Comparison of ENCODE assay signal across 8 cellular contexts in genomic region chr7:113118074-113118959, GRCh38. TPM values are rescaled to one million over a fixed set of nuclear protein-coding genes. Genes with fewer than 3 reads are reported as not detected.
DNase-seq lines count a peak whose midpoint lies in the region; TF ChIP-seq lines count a peak whose summit lies in the region.

Gene SMIM30, minus strand, starts transcription at chr7:113118554. Its CDS starts 976 bp downstream, at chr7:113117578.

- H3K9me2 ChIP-seq in MM.1S (replicated peaks; ENCODE audit: insufficient read depth, low read length) = no peaks in the 10 kb centered on the region

- no peak within 1 kb of the TSS for H2BK120ac ChIP-seq in H9 (ENCODE audit: low read depth, low read length, poor library complexity, severe bottlenecking)

- H2AK5ac ChIP-seq in H9 (ENCODE audit: insufficient read length, low read length) = no peak within 1 kb of the TSS

- H3K23me2 ChIP-seq in H9 (ENCODE audit: insufficient read length, low read depth, low read length, poor library complexity, severe bottlenecking) = peaks cover 4% of the 10 kb centered on the region

- H3K36me3 Mint-ChIP-seq in H9 (ENCODE audit: insufficient read depth in 1 of 3, low read depth in 3 of 3) = peaks cover 0 to 20% (median 19%) of the 10 kb centered on the region in 3 experiments; a peak in 5 of 7 replicates
- peaks cover 10% of the 10 kb centered on the region for H3K36me3 Mint-ChIP-seq in neural progenitor cell

- H3K27me3 ChIP-seq in H9 (ENCODE audit: insufficient read depth, low read length) (no peaks in the 10 kb centered on the region), MM.1S (replicated peaks; ENCODE audit: insufficient read depth, low read length) (no peaks in the 10 kb centered on the region), neural progenitor cell (peaks cover 43% of the 10 kb centered on the region)

- H3K23ac ChIP-seq in H9 (ENCODE audit: insufficient read length, low read depth, low read length) = no peak within 1 kb of the TSS

- H2AFZ ChIP-seq in H9 (ENCODE audit: low read length) (peak within 1 kb of the TSS; percentile 11), MM.1S (ENCODE audit: low read length) (peak within 1 kb of the TSS; percentile 88), neural progenitor cell (replicated peaks) (peak within 1 kb of the TSS; percentile 83)

- H3K14ac ChIP-seq in H9 (ENCODE audit: insufficient read depth, low read length) = no peak within 1 kb of the TSS

- no peak within 1 kb of the TSS for H2BK15ac ChIP-seq in H9 (ENCODE audit: low read depth, low read length)

- H3K27ac Mint-ChIP-seq in H9 (peak within 1 kb of the TSS; percentile 82 to 90 (median 86); a peak in 6 of 7 replicates), neural progenitor cell (peak within 1 kb of the TSS; percentile 10)

- H3T11ph ChIP-seq in H9 (ENCODE audit: low read length) = no peak within 1 kb of the TSS

- no peaks in the 10 kb centered on the region; the same call in 1 of the 2 replicates for H3K4me1 ChIP-seq in H9 (ENCODE audit: insufficient read depth, low read length)
- H3K4me1 ChIP-seq in MM.1S (ENCODE audit: low read length) = peaks cover 18% of the 10 kb centered on the region
- peaks cover 8% of the 10 kb centered on the region for H3K4me1 ChIP-seq in neural progenitor cell

- H3K9me3 ChIP-seq in H9 (ENCODE audit: control insufficient read depth, low read depth, low read length) = no peaks in the 10 kb centered on the region
- no peaks in the 10 kb centered on the region for H3K9me3 ChIP-seq in MM.1S (replicated peaks; ENCODE audit: insufficient read depth, low read length)
- H3K9me3 ChIP-seq in neural progenitor cell (ENCODE audit: low read depth) = no peaks in the 10 kb centered on the region

- DNase-seq in ELR (ENCODE audit: low read depth) (peak; percentile 93), H9 (peak; percentile 86), MM.1S (peak; percentile 94), SIG-M5 (lab: John Stamatoyannopoulos, UW) (peak; percentile 59), activated gamma-delta T cell (lab: John Stamatoyannopoulos, UW) (peak; percentile 36), foreskin fibroblast (peak; percentile 88 to 97), neural progenitor cell (ENCODE audit: low spot score) (peak; percentile 93), stromal cell of bone marrow (ENCODE audit: low read depth) (peak; percentile 83)

- H3K4me1 Mint-ChIP-seq in H9 (peaks cover 10 to 14% of the 10 kb centered on the region in 2 experiments), neural progenitor cell (peaks cover 15% of the 10 kb centered on the region)

- H3K9me3 Mint-ChIP-seq in H9 = no peaks in the 10 kb centered on the region
- H3K9me3 Mint-ChIP-seq in neural progenitor cell = no peaks in the 10 kb centered on the region

- peaks cover 20% of the 10 kb centered on the region for H3K27me3 Mint-ChIP-seq in H9 (ENCODE audit: low read depth)
- no peaks in the 10 kb centered on the region for H3K27me3 Mint-ChIP-seq in neural progenitor cell (ENCODE audit: insufficient read depth, low read depth)

- H2BK20ac ChIP-seq in H9 (ENCODE audit: low read depth, low read length, poor library complexity, severe bottlenecking) = no peak within 1 kb of the TSS

- TF ChIP-seq CTCF in H9 (conservative IDR thresholded peaks at IDR 0.05) (0 out of 3 replicates have a peak, but pooled peaks have one; percentile 11), MM.1S (IDR thresholded peaks at IDR 0.05; ENCODE audit: low read length) (no peak), foreskin fibroblast (IDR thresholded peaks at IDR 0.05; ENCODE audit: low read depth, low read length) (no peak), neural progenitor cell (IDR thresholded peaks at IDR 0.05) (no peak)

- no peak within 1 kb of the TSS for H2BK5ac ChIP-seq in H9 (ENCODE audit: insufficient read length, low read length)

- no peaks in the 10 kb centered on the region for H3K79me1 ChIP-seq in H9 (ENCODE audit: insufficient read depth, low read depth, low read length, poor library complexity, severe bottlenecking)

- H3F3A ChIP-seq in MM.1S (ENCODE audit: insufficient read depth, low read length) = peaks cover 2% of the 10 kb centered on the region; the same call in 1 of the 2 replicates
- H3F3A ChIP-seq in neural progenitor cell (ENCODE audit: low read depth) = no peaks in the 10 kb centered on the region

- H3K9ac ChIP-seq in H9 (ENCODE audit: extremely low read depth, insufficient read length, low read length) (peak within 1 kb of the TSS; percentile 82), MM.1S (ENCODE audit: low read length) (peak within 1 kb of the TSS; percentile 34; the same call in 1 of the 2 replicates), neural progenitor cell (peak within 1 kb of the TSS; percentile 59)

- H2BK12ac ChIP-seq in H9 (ENCODE audit: insufficient read length, low read depth, low read length) = no peak within 1 kb of the TSS

- H3K4me3 Mint-ChIP-seq in H9 (peak within 1 kb of the TSS; percentile 84 to 91), neural progenitor cell (peak within 1 kb of the TSS; percentile 92)

- no peak within 1 kb of the TSS for H4K91ac ChIP-seq in H9 (ENCODE audit: insufficient read length, low read depth, low read length)

- H3K4me2 ChIP-seq in H9 (ENCODE audit: insufficient read depth, insufficient read length, low read length) (peak within 1 kb of the TSS; percentile 61), MM.1S (ENCODE audit: low read depth, low read length) (peak within 1 kb of the TSS; percentile 83), neural progenitor cell (peak within 1 kb of the TSS; percentile 91)

- no CpG with 5 or more reads among the region's 35 CpGs for WGBS in H9 (ENCODE audit: extremely low coverage, insufficient read length, low lambda C conversion rate)

- H3K18ac ChIP-seq in H9 (ENCODE audit: insufficient read length, low read depth, low read length) = no peak within 1 kb of the TSS

- H3K79me2 ChIP-seq in H9 (ENCODE audit: insufficient read depth, low read length) = no peaks in the 10 kb centered on the region
- H3K79me2 ChIP-seq in MM.1S (ENCODE audit: low read length) = 0 out of 2 replicates have a peak, but pooled peaks cover 4% of the 10 kb centered on the region
- H3K79me2 ChIP-seq in neural progenitor cell (ENCODE audit: low read depth) = peaks cover 15% of the 10 kb centered on the region

- no peak within 1 kb of the TSS for H3K4ac ChIP-seq in H9 (ENCODE audit: low read depth, low read length)

- H3K27ac ChIP-seq in H9 (ENCODE audit: insufficient read length, low read depth, low read length) (no peak within 1 kb of the TSS), MM.1S (ENCODE audit: low read length) (peak within 1 kb of the TSS; percentile 14; the same call in 1 of the 2 replicates), neural progenitor cell (no peak within 1 kb of the TSS)

- H3K36me3 ChIP-seq in MM.1S (replicated peaks; ENCODE audit: insufficient read depth, low read length) (no peaks in the 10 kb centered on the region), neural progenitor cell (no peaks in the 10 kb centered on the region)

- H3K56ac ChIP-seq in H9 (ENCODE audit: insufficient read length, low read depth, low read length) = no peak within 1 kb of the TSS

- H3K4me3 ChIP-seq in MM.1S (ENCODE audit: low read length) (peak within 1 kb of the TSS; percentile 70), foreskin fibroblast (ENCODE audit: low read depth in 1 of 2, low read length in 2 of 2) (peak within 1 kb of the TSS; percentile 66 to 83), neural progenitor cell (peak within 1 kb of the TSS; percentile 90)

- H4K20me1 ChIP-seq in H9 (ENCODE audit: control insufficient read depth, insufficient read depth, insufficient read length) (no peaks in the 10 kb centered on the region), MM.1S (ENCODE audit: insufficient read depth, low read length) (no peaks in the 10 kb centered on the region), neural progenitor cell (ENCODE audit: low read depth) (no peaks in the 10 kb centered on the region)

- H4K8ac ChIP-seq in H9 (replicated peaks; ENCODE audit: insufficient read length, low read depth, low read length) = no peak within 1 kb of the TSS

- H4K5ac ChIP-seq in H9 (ENCODE audit: insufficient read length, low read depth, low read length) = no peak within 1 kb of the TSS

RNA-seq across cellular contexts. Expression of gene SMIM30, which starts in this region (rescaled TPM):
- 31.1 and 32.3 TPM in 2 replicates for total RNA-seq in H9 (2021)
- total RNA-seq in neural progenitor cell (ENCODE audit: low replicate concordance) = 68.1 and 112 TPM in 2 replicates

Comparison
In these comparisons a context has a peak if more than half of its experiments do, and no peak if none do; other contexts are left out.
1. DNase-seq: peak in every context shown above with its lines; median percentile 94 in MM.1S; 93 in ELR; 93 in neural progenitor cell; 92 in foreskin fibroblast; 86 in H9; 83 in stromal cell of bone marrow; 59 in SIG-M5; 36 in activated gamma-delta T cell.
2. H2AFZ ChIP-seq: peak in every context shown above with its lines; median percentile 88 in MM.1S; 83 in neural progenitor cell; 11 in H9.